ENCODE assay signal across 8 cellular contexts in genomic region chr5:148998174-148998797, GRCh38.
DNase-seq lines count a peak whose midpoint lies in the region; ATAC-seq and TF ChIP-seq lines count a peak whose summit lies in the region.

No MANE protein-coding gene starts in this region.

- intact Hi-C loops in esophagus squamous epithelium (cut with DNase I): loop anchor here (10.0 kb wide), 2 partner anchors 93 to 173 kb away; partner anchors contain the start of gene ADRB2

- TF ChIP-seq CTCF in KMS-11 (conservative IDR thresholded peaks at IDR 0.05; ENCODE audit: low read depth, low read length) (peak; percentile 66), SK-N-SH (IDR thresholded peaks at IDR 0.05) (peak; percentile 81), esophagus squamous epithelium (IDR thresholded peaks at IDR 0.05) (peak; percentile 43 to 81 (median 66)), neural progenitor cell (IDR thresholded peaks at IDR 0.05) (peak; percentile 77)

- H3K4me1 Mint-ChIP-seq in neural progenitor cell: peaks cover 13% of the 10 kb centered on the region

- no peak for TF ChIP-seq POLR2A in esophagus squamous epithelium (IDR thresholded peaks at IDR 0.05)

- H3K4me1 ChIP-seq in KMS-11 (ENCODE audit: low read depth, poor library complexity, severe bottlenecking) (no peaks in the 10 kb centered on the region), SK-N-SH (ENCODE audit: control insufficient read depth in 1 of 2, insufficient read depth in 2 of 2, low read depth in 1 of 2, low read length in 1 of 2) (peaks cover 0 to 10% of the 10 kb centered on the region in 2 experiments; a peak in 3 of 4 replicates), esophagus squamous epithelium (peaks cover 0 to 30% (median 7%) of the 10 kb centered on the region in 3 donors), neural progenitor cell (peaks cover 4% of the 10 kb centered on the region)

- peak; percentile 6 for DNase-seq in DMS114 treated with DMSO at 0.1 percent for 48 hours (lab: John Stamatoyannopoulos, UW; ENCODE audit: unreplicated experiment)
- DNase-seq in SK-N-SH: peak; percentile 38
- no peak for DNase-seq in esophagus squamous epithelium (lab: John Stamatoyannopoulos, UW)
- DNase-seq in neural progenitor cell (ENCODE audit: low spot score): peak; percentile 73
- no peak for DNase-seq in COLO829 (ENCODE audit: low spot score)

- POLR2A ChIA-PET in SK-N-SH (lab: Yijun Ruan, JAX): no interaction called here

- no peaks in the 10 kb centered on the region for H3K36me3 ChIP-seq in KMS-11 (ENCODE audit: insufficient read depth)
- H3K36me3 ChIP-seq in SK-N-SH (replicated peaks in 1 of 2; ENCODE audit: control insufficient read depth in 1 of 2, insufficient read depth in 2 of 2, low read length in 1 of 2): no peaks in the 10 kb centered on the region
- H3K36me3 ChIP-seq in esophagus squamous epithelium: no peaks in the 10 kb centered on the region
- H3K36me3 ChIP-seq in neural progenitor cell: no peaks in the 10 kb centered on the region

- no peaks in the 10 kb centered on the region for H3K79me2 ChIP-seq in KMS-11 (ENCODE audit: insufficient read depth, low read depth)
- H3K79me2 ChIP-seq in SK-N-SH (ENCODE audit: insufficient read depth): no peaks in the 10 kb centered on the region
- H3K79me2 ChIP-seq in neural progenitor cell (ENCODE audit: low read depth): no peaks in the 10 kb centered on the region

- H3K27ac Mint-ChIP-seq in neural progenitor cell: no peak overlapping the region

- TF ChIP-seq RAD21 in SK-N-SH (IDR thresholded peaks at IDR 0.05; ENCODE audit: low read length): peak; percentile 78

- H2AFZ ChIP-seq in KMS-11 (ENCODE audit: low read depth) (no peak overlapping the region), SK-N-SH (ENCODE audit: low read depth) (no peak overlapping the region), neural progenitor cell (replicated peaks) (no peak overlapping the region)

- no peak overlapping the region for H3K4me3 Mint-ChIP-seq in neural progenitor cell

- no peaks in the 10 kb centered on the region for H3K9me3 ChIP-seq in SK-N-SH
- H3K9me3 ChIP-seq in esophagus squamous epithelium: no peaks in the 10 kb centered on the region
- no peaks in the 10 kb centered on the region for H3K9me3 ChIP-seq in neural progenitor cell (ENCODE audit: low read depth)

- no peaks in the 10 kb centered on the region for H3K36me3 Mint-ChIP-seq in neural progenitor cell

- H3K4me3 ChIP-seq in KMS-11 (IDR thresholded peaks at IDR 0.05; ENCODE audit: insufficient read depth, low read depth, low read length) (no peak overlapping the region), SK-N-SH (ENCODE audit: low read depth in 2 of 2, low read length in 1 of 2) (no peak overlapping the region), esophagus squamous epithelium (no peak overlapping the region), neural progenitor cell (no peak overlapping the region)

- H3K27me3 ChIP-seq in KMS-11 (ENCODE audit: insufficient read depth, low read depth) (no peaks in the 10 kb centered on the region), SK-N-SH (ENCODE audit: insufficient read depth) (no peaks in the 10 kb centered on the region), esophagus squamous epithelium (no peaks in the 10 kb centered on the region), neural progenitor cell (no peaks in the 10 kb centered on the region)

- H3F3A ChIP-seq in SK-N-SH (replicated peaks; ENCODE audit: insufficient read depth): peaks cover 11% of the 10 kb centered on the region
- H3F3A ChIP-seq in neural progenitor cell (ENCODE audit: low read depth): no peaks in the 10 kb centered on the region

- H3K4me2 ChIP-seq in KMS-11 (no peak overlapping the region), SK-N-SH (no peak overlapping the region), neural progenitor cell (no peak overlapping the region)

- no peaks in the 10 kb centered on the region for H3K9me2 ChIP-seq in SK-N-SH

- H4K20me1 ChIP-seq in KMS-11 (ENCODE audit: insufficient read depth) (no peaks in the 10 kb centered on the region), SK-N-SH (ENCODE audit: insufficient read depth) (no peaks in the 10 kb centered on the region; the same call in 1 of the 2 replicates), neural progenitor cell (ENCODE audit: low read depth) (no peaks in the 10 kb centered on the region)

- H3K9ac ChIP-seq in KMS-11 (no peak overlapping the region), SK-N-SH (no peak overlapping the region), neural progenitor cell (no peak overlapping the region)

- CTCF ChIA-PET in SK-N-SH (lab: Yijun Ruan, JAX): interaction anchor here (0.6 to 4.2 kb wide), 22 partner anchors 9 to 823 kb away, joined by 3 to 25 read pairs (median 5); no protein-coding TSS in a partner anchor

- no peak for TF ChIP-seq EP300 in SK-N-SH (IDR thresholded peaks at IDR 0.05; ENCODE audit: borderline replicate concordance in 1 of 2, low read depth in 1 of 2, low read length in 1 of 2)

- H3K9me3 Mint-ChIP-seq in neural progenitor cell: no peaks in the 10 kb centered on the region

- ATAC-seq in GM19035 (IDR thresholded peaks at IDR 0.05; ENCODE audit: unreplicated experiment) (peak; percentile 76), HG02623 (IDR thresholded peaks at IDR 0.05; ENCODE audit: unreplicated experiment) (no peak)

- WGBS in SK-N-SH (ENCODE audit: low lambda C conversion rate): 42% methylated on average over 6 of the region's 6 CpGs
- 18 to 39% methylated on average over 3 to 4 of the region's 6 CpGs for WGBS in esophagus squamous epithelium, 2 donors

- H3K27ac ChIP-seq in KMS-11 (no peak overlapping the region), SK-N-SH (ENCODE audit: low read depth in 2 of 2, low read length in 1 of 2) (no peak overlapping the region), esophagus squamous epithelium (no peak overlapping the region), neural progenitor cell (no peak overlapping the region)

- no peaks in the 10 kb centered on the region for H3K27me3 Mint-ChIP-seq in neural progenitor cell (ENCODE audit: insufficient read depth, low read depth)

TF ChIP-seq in SK-N-SH, 30 proteins besides CTCF, POLR2A, EP300 and RAD21:
- TF ChIP-seq SMC3 (IDR thresholded peaks at IDR 0.05; ENCODE audit: low read depth, low read length) (peak; percentile 57), JUND (IDR thresholded peaks at IDR 0.05) (no peak)

Comparison
In these comparisons a context has a peak if more than half of its experiments do, and no peak if none do; other contexts are left out.
1. DNase-seq: peak in DMS114 treated with DMSO at 0.1 percent for 48 hours (single experiment), SK-N-SH (single experiment) and neural progenitor cell (single experiment); none in esophagus squamous epithelium (single experiment) and COLO829 (single experiment).
2. Peak in every context shown above with its lines, with median percentiles within 50 percentile points of each other: CTCF ChIP-seq.